Comparison of ENCODE assay signal across 1 cellular context in the genomic region with DNA sequence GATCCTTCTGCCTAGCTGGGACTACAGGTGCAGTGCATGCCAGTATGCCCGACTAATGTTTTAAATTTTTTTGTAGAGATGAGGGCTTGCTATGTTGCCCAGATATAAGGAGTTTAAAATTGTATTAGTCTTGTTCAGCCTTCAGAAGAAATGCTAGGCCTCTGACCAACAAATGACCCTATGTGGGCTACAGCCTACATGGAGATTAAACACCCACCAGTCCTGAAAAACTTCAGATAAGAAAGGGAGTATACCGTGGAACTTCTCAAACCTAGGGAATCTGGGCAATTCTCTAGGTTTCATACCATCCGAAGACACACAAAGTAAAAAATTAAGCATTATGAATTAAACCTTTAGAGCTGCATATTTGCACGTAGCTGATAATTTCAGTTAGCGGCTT.
A peak's percentile ranks its signal among the peaks of the same experiment; 100 is the strongest.
TF ChIP-seq lines count a peak whose summit lies in the region.

No MANE protein-coding gene starts in this region.

TF ChIP-seq in K562, 482 proteins besides CTCF, POLR2A, EP300 and RAD21 (continued from another document and continues in another):
- TF ChIP-seq SRSF9 (IDR thresholded peaks at IDR 0.05; ENCODE audit: borderline replicate concordance, low read depth, low read length) (no peak), TCFL5 (CRISPR knock-in tag; conservative IDR thresholded peaks at IDR 0.05) (no peak), JUND (IDR thresholded peaks at IDR 0.05; ENCODE audit: borderline replicate concordance, low read depth, low read length) (no peak), JUND (tag; IDR thresholded peaks at IDR 0.05; ENCODE audit: borderline replicate concordance, low read depth, low read length) (no peak), CREM (IDR thresholded peaks at IDR 0.05; ENCODE audit: low read depth) (0 out of 2 replicates have a peak, but pooled peaks have one; percentile 22), HDAC1 (IDR thresholded peaks at IDR 0.05) (no peak), CBX1 (IDR thresholded peaks at IDR 0.05; ENCODE audit: low read depth) (no peak), ETV5 (CRISPR knock-in tag; IDR thresholded peaks at IDR 0.05; ENCODE audit: low read depth) (no peak), POLR3A (IDR thresholded peaks at IDR 0.05; ENCODE audit: borderline replicate concordance, extremely low read depth, insufficient read depth, insufficient read length) (no peak), ZNF174 (CRISPR knock-in tag; IDR thresholded peaks at IDR 0.05) (no peak), CBFA2T3 (IDR thresholded peaks at IDR 0.05) (peak; percentile 84), SMC3 (conservative IDR thresholded peaks at IDR 0.05; ENCODE audit: insufficient read depth, low read depth, low read length) (no peak), ETS2 (tag; IDR thresholded peaks at IDR 0.05; ENCODE audit: borderline replicate concordance, poor library complexity, severe bottlenecking) (no peak), ARID2 (IDR thresholded peaks at IDR 0.05) (no peak), CAMTA2 (CRISPR knock-in tag; conservative IDR thresholded peaks at IDR 0.05) (no peak), FOXA3 (CRISPR knock-in tag; conservative IDR thresholded peaks at IDR 0.05 in 1 of 2, IDR thresholded peaks at IDR 0.05 in 1 of 2) (no peak), ATF7 (IDR thresholded peaks at IDR 0.05) (no peak), CHD4 (IDR thresholded peaks at IDR 0.05; ENCODE audit: insufficient read depth, insufficient replicate concordance, low read depth, low read length, poor library complexity, severe bottlenecking) (no peak), RUNX1 (IDR thresholded peaks at IDR 0.05; ENCODE audit: low read depth) (no peak), TAL1 (IDR thresholded peaks at IDR 0.05) (peak; percentile 34; the same call in 1 of the 2 replicates), TAF7 (tag; IDR thresholded peaks at IDR 0.05) (no peak)
- TF ChIP-seq, protein P1, sequence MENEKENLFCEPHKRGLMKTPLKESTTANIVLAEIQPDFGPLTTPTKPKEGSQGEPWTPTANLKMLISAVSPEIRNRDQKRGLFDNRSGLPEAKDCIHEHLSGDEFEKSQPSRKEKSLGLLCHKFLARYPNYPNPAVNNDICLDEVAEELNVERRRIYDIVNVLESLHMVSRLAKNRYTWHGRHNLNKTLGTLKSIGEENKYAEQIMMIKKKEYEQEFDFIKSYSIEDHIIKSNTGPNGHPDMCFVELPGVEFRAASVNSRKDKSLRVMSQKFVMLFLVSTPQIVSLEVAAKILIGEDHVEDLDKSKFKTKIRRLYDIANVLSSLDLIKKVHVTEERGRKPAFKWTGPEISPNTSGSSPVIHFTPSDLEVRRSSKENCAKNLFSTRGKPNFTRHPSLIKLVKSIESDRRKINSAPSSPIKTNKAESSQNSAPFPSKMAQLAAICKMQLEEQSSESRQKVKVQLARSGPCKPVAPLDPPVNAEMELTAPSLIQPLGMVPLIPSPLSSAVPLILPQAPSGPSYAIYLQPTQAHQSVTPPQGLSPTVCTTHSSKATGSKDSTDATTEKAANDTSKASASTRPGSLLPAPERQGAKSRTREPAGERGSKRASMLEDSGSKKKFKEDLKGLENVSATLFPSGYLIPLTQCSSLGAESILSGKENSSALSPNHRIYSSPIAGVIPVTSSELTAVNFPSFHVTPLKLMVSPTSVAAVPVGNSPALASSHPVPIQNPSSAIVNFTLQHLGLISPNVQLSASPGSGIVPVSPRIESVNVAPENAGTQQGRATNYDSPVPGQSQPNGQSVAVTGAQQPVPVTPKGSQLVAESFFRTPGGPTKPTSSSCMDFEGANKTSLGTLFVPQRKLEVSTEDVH (IDR thresholded peaks at IDR 0.05; ENCODE audit: low read depth, partially characterized antibody): no peak
- TF ChIP-seq, protein P2, sequence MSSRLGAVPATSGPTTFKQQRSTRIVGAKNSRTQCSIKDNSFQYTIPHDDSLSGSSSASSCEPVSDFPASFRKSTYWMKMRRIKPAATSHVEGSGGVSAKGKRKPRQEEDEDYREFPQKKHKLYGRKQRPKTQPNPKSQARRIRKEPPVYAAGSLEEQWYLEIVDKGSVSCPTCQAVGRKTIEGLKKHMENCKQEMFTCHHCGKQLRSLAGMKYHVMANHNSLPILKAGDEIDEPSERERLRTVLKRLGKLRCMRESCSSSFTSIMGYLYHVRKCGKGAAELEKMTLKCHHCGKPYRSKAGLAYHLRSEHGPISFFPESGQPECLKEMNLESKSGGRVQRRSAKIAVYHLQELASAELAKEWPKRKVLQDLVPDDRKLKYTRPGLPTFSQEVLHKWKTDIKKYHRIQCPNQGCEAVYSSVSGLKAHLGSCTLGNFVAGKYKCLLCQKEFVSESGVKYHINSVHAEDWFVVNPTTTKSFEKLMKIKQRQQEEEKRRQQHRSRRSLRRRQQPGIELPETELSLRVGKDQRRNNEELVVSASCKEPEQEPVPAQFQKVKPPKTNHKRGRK (tag; IDR thresholded peaks at IDR 0.05): no peak
- TF ChIP-seq, protein P3, sequence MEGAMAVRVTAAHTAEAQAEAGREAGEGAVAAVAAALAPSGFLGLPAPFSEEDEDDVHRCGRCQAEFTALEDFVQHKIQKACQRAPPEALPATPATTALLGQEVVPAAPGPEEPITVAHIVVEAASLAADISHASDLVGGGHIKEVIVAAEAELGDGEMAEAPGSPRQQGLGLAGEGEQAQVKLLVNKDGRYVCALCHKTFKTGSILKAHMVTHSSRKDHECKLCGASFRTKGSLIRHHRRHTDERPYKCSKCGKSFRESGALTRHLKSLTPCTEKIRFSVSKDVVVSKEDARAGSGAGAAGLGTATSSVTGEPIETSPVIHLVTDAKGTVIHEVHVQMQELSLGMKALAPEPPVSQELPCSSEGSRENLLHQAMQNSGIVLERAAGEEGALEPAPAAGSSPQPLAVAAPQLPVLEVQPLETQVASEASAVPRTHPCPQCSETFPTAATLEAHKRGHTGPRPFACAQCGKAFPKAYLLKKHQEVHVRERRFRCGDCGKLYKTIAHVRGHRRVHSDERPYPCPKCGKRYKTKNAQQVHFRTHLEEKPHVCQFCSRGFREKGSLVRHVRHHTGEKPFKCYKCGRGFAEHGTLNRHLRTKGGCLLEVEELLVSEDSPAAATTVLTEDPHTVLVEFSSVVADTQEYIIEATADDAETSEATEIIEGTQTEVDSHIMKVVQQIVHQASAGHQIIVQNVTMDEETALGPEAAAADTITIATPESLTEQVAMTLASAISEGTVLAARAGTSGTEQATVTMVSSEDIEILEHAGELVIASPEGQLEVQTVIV (CRISPR knock-in tag; IDR thresholded peaks at IDR 0.05; ENCODE audit: borderline replicate concordance): no peak
- TF ChIP-seq, protein P4, sequence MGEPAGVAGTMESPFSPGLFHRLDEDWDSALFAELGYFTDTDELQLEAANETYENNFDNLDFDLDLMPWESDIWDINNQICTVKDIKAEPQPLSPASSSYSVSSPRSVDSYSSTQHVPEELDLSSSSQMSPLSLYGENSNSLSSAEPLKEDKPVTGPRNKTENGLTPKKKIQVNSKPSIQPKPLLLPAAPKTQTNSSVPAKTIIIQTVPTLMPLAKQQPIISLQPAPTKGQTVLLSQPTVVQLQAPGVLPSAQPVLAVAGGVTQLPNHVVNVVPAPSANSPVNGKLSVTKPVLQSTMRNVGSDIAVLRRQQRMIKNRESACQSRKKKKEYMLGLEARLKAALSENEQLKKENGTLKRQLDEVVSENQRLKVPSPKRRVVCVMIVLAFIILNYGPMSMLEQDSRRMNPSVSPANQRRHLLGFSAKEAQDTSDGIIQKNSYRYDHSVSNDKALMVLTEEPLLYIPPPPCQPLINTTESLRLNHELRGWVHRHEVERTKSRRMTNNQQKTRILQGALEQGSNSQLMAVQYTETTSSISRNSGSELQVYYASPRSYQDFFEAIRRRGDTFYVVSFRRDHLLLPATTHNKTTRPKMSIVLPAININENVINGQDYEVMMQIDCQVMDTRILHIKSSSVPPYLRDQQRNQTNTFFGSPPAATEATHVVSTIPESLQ (CRISPR knock-in tag; IDR thresholded peaks at IDR 0.05): no peak
- TF ChIP-seq, protein P5, sequence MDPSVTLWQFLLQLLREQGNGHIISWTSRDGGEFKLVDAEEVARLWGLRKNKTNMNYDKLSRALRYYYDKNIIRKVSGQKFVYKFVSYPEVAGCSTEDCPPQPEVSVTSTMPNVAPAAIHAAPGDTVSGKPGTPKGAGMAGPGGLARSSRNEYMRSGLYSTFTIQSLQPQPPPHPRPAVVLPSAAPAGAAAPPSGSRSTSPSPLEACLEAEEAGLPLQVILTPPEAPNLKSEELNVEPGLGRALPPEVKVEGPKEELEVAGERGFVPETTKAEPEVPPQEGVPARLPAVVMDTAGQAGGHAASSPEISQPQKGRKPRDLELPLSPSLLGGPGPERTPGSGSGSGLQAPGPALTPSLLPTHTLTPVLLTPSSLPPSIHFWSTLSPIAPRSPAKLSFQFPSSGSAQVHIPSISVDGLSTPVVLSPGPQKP (CRISPR knock-in tag; IDR thresholded peaks at IDR 0.05): no peak
- TF ChIP-seq, protein P6, sequence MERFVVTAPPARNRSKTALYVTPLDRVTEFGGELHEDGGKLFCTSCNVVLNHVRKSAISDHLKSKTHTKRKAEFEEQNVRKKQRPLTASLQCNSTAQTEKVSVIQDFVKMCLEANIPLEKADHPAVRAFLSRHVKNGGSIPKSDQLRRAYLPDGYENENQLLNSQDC (CRISPR knock-in tag; IDR thresholded peaks at IDR 0.05): no peak
- TF ChIP-seq, protein P7, sequence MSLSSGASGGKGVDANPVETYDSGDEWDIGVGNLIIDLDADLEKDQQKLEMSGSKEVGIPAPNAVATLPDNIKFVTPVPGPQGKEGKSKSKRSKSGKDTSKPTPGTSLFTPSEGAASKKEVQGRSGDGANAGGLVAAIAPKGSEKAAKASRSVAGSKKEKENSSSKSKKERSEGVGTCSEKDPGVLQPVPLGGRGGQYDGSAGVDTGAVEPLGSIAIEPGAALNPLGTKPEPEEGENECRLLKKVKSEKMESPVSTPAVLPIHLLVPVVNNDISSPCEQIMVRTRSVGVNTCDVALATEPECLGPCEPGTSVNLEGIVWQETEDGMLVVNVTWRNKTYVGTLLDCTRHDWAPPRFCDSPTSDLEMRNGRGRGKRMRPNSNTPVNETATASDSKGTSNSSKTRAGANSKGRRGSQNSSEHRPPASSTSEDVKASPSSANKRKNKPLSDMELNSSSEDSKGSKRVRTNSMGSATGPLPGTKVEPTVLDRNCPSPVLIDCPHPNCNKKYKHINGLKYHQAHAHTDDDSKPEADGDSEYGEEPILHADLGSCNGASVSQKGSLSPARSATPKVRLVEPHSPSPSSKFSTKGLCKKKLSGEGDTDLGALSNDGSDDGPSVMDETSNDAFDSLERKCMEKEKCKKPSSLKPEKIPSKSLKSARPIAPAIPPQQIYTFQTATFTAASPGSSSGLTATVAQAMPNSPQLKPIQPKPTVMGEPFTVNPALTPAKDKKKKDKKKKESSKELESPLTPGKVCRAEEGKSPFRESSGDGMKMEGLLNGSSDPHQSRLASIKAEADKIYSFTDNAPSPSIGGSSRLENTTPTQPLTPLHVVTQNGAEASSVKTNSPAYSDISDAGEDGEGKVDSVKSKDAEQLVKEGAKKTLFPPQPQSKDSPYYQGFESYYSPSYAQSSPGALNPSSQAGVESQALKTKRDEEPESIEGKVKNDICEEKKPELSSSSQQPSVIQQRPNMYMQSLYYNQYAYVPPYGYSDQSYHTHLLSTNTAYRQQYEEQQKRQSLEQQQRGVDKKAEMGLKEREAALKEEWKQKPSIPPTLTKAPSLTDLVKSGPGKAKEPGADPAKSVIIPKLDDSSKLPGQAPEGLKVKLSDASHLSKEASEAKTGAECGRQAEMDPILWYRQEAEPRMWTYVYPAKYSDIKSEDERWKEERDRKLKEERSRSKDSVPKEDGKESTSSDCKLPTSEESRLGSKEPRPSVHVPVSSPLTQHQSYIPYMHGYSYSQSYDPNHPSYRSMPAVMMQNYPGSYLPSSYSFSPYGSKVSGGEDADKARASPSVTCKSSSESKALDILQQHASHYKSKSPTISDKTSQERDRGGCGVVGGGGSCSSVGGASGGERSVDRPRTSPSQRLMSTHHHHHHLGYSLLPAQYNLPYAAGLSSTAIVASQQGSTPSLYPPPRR (CRISPR knock-in tag; IDR thresholded peaks at IDR 0.05; ENCODE audit: borderline replicate concordance): no peak
- TF ChIP-seq, protein P8, sequence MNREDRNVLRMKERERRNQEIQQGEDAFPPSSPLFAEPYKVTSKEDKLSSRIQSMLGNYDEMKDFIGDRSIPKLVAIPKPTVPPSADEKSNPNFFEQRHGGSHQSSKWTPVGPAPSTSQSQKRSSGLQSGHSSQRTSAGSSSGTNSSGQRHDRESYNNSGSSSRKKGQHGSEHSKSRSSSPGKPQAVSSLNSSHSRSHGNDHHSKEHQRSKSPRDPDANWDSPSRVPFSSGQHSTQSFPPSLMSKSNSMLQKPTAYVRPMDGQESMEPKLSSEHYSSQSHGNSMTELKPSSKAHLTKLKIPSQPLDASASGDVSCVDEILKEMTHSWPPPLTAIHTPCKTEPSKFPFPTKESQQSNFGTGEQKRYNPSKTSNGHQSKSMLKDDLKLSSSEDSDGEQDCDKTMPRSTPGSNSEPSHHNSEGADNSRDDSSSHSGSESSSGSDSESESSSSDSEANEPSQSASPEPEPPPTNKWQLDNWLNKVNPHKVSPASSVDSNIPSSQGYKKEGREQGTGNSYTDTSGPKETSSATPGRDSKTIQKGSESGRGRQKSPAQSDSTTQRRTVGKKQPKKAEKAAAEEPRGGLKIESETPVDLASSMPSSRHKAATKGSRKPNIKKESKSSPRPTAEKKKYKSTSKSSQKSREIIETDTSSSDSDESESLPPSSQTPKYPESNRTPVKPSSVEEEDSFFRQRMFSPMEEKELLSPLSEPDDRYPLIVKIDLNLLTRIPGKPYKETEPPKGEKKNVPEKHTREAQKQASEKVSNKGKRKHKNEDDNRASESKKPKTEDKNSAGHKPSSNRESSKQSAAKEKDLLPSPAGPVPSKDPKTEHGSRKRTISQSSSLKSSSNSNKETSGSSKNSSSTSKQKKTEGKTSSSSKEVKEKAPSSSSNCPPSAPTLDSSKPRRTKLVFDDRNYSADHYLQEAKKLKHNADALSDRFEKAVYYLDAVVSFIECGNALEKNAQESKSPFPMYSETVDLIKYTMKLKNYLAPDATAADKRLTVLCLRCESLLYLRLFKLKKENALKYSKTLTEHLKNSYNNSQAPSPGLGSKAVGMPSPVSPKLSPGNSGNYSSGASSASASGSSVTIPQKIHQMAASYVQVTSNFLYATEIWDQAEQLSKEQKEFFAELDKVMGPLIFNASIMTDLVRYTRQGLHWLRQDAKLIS (CRISPR knock-in tag; IDR thresholded peaks at IDR 0.05): no peak
